8 cellular contexts compared by ENCODE assay signal in the genomic region with DNA sequence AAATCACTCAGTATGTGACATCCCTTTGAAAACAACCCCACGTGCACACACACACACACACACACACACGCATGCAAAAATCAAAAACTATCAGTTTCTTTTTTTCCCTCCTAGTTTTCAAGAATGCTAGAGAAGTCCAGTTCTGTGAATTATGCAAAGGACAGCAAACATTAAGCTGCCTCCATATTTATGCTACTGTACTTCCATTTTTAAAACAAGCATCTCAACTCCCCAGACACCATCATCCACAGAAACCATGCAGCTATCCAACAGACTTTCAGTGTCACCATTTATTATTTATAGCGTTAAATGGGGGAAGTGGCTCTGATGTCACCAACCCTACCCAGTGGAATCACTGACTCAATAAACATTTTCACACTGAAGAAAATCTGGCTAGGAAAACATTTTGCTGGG. TPM values are rescaled to one million over a fixed set of nuclear protein-coding genes. Genes with fewer than 3 reads are reported as not detected.
A peak's percentile ranks its signal among the peaks of the same experiment; 100 is the strongest.
DNase-seq lines count a peak whose midpoint lies in the region; ATAC-seq and TF ChIP-seq lines count a peak whose summit lies in the region.

No MANE protein-coding gene starts in this region.

- DNase-seq in AG08395 (ENCODE audit: low spot score) (peak; percentile 8), GM20000 (ENCODE audit: low spot score) (no peak), posterior vena cava (ENCODE audit: low spot score) (no peak), kidney tubule cell (ENCODE audit: low spot score) (no peak)
- peak; percentile 24 for DNase-seq in stimulated activated naive CD8-positive, alpha-beta T cell treated with anti-CD3 and anti-CD28 coated beads, Interleukin-15, Interleukin-2, amounts not matched to agents 100 U/mL and 50 U/mL, for 24 hours

- WGBS in HUES64: 63% methylated on average over 3 of the region's 3 CpGs

- TF ChIP-seq CTCF in GM20000 (IDR thresholded peaks at IDR 0.05; ENCODE audit: extremely low read depth, missing control alignments): no peak

- H3K36me3 Mint-ChIP-seq in activated T-helper 17 cell treated with anti-CD3 and anti-CD28 coated beads, Interleukin-2, amount 50 U/mL, for 72 hours (ENCODE audit: low read depth): peaks cover 48% of the 10 kb centered on the region

- no peaks in the 10 kb centered on the region for H3K27me3 Mint-ChIP-seq in activated T-helper 17 cell treated with anti-CD3 and anti-CD28 coated beads, Interleukin-2, amount 50 U/mL, for 72 hours

- H3K9ac ChIP-seq in HUES64 (ENCODE audit: low read depth, low read length): peak overlapping the region; percentile 89; the same call in 1 of the 2 replicates

- peak; percentile 11 for ATAC-seq in activated T-helper 17 cell treated with anti-CD3 and anti-CD28 coated beads, Interleukin-2, amount 50 U/mL, for 72 hours (replicated peaks)
- ATAC-seq in stimulated activated naive CD8-positive, alpha-beta T cell treated with anti-CD3 and anti-CD28 coated beads, Interleukin-15, Interleukin-2, amounts not matched to agents 100 U/mL and 50 U/mL, for 24 hours: peak; percentile 4

- no peaks in the 10 kb centered on the region for H3K27me3 ChIP-seq in HUES64 (ENCODE audit: insufficient read depth, low read length)

- peak overlapping the region; percentile 84 for H3K4me3 ChIP-seq in HUES64 (ENCODE audit: low read length)
- H3K4me3 ChIP-seq in iPS-11a (ENCODE audit: low read depth, low read length): peak overlapping the region; percentile 97

- intact Hi-C loops in posterior vena cava (cut with DNase I): loop anchor here in 1 of 2 donors (10.0 kb wide), 1 partner anchor 90 kb away; no protein-coding TSS in a partner anchor

- H3K9me3 ChIP-seq in HUES64 (ENCODE audit: insufficient read depth, low read depth, low read length): no peaks in the 10 kb centered on the region

- H3K4me1 Mint-ChIP-seq in activated T-helper 17 cell treated with anti-CD3 and anti-CD28 coated beads, Interleukin-2, amount 50 U/mL, for 72 hours: peaks cover 56% of the 10 kb centered on the region

- H3K4me3 Mint-ChIP-seq in activated T-helper 17 cell treated with anti-CD3 and anti-CD28 coated beads, Interleukin-2, amount 50 U/mL, for 72 hours: peak overlapping the region; percentile 100

- H3K9me3 Mint-ChIP-seq in activated T-helper 17 cell treated with anti-CD3 and anti-CD28 coated beads, Interleukin-2, amount 50 U/mL, for 72 hours: no peaks in the 10 kb centered on the region

- peak overlapping the region; percentile 100 for H3K27ac Mint-ChIP-seq in activated T-helper 17 cell treated with anti-CD3 and anti-CD28 coated beads, Interleukin-2, amount 50 U/mL, for 72 hours

- peaks cover 70% of the 10 kb centered on the region for H3K4me1 ChIP-seq in HUES64 (ENCODE audit: insufficient read depth, low read length)

- no peak overlapping the region for H3K27ac ChIP-seq in HUES64 (ENCODE audit: low read depth, low read length)

- no peaks in the 10 kb centered on the region for H3K36me3 ChIP-seq in HUES64 (ENCODE audit: insufficient read depth, low read length)

RNA-seq across cellular contexts. Expression of a gene that starts 1.6 kb away (rescaled TPM):
- polyA plus RNA-seq in HUES64 (2013, experiment 1 of 2): 37.2 TPM
- polyA plus RNA-seq in HUES64 (2013, experiment 2 of 2): 38.9 TPM
- 10 to 100 TPM; 48.1 to 51.4 TPM for total RNA-seq in activated T-helper 17 cell treated with anti-CD3 and anti-CD28 coated beads, Interleukin-2, amount 50 U/mL, for 72 hours
- 10 to 100 TPM; 47.8 to 55.5 TPM for total RNA-seq in posterior vena cava

Comparison
In these comparisons a context has a peak if more than half of its experiments do, and no peak if none do; other contexts are left out.
1. DNase-seq: peak in AG08395 (single experiment) and stimulated activated naive CD8-positive, alpha-beta T cell treated with anti-CD3 and anti-CD28 coated beads, Interleukin-15, Interleukin-2, amounts not matched to agents 100 U/mL and 50 U/mL, for 24 hours (single experiment); none in GM20000 (single experiment), posterior vena cava (single experiment) and kidney tubule cell (single experiment).